ENCODE assay signal across 8 cellular contexts in genomic region chrX:69503835-69504625, GRCh38. TPM values are rescaled to one million over a fixed set of nuclear protein-coding genes. Genes with fewer than 3 reads are reported as not detected.
DNase-seq lines count a peak whose midpoint lies in the region; ATAC-seq and TF ChIP-seq lines count a peak whose summit lies in the region.

Gene NALF2, plus strand, starts transcription at chrX:69504326. Its CDS starts 957 bp downstream, at chrX:69505283.

- no peaks in the 10 kb centered on the region for H3K36me3 ChIP-seq in thoracic aorta

- no peaks in the 10 kb centered on the region for H3K27me3 ChIP-seq in thoracic aorta (replicated peaks; ENCODE audit: insufficient read depth)

- H3K4me3 ChIP-seq in thoracic aorta: peak within 1 kb of the TSS; percentile 66

- in situ Hi-C loops in GM13976 (cut with MboI; ENCODE audit: low sequenced_read_pairs, unreplicated experiment): no loop called here

- TF ChIP-seq CTCF in GM13976 (IDR thresholded peaks at IDR 0.05; ENCODE audit: borderline replicate concordance, control extremely low read depth, extremely low read depth, insufficient read depth, missing control alignments) (no peak), thoracic aorta (IDR thresholded peaks at IDR 0.05) (no peak)

- ATAC-seq in esophagus mucosa (peak; percentile 41), thoracic aorta (ENCODE audit: insufficient number of reproducible peaks, low FRiP score, low read depth) (no peak), HG02973 (IDR thresholded peaks at IDR 0.05; ENCODE audit: unreplicated experiment) (no peak)

- no peaks in the 10 kb centered on the region for H3K9me3 ChIP-seq in thoracic aorta

- no peak within 1 kb of the TSS for H3K27ac ChIP-seq in thoracic aorta

- DNase-seq in GM13976 (ENCODE audit: low spot score) (peak; percentile 50), NCI-H146 (lab: John Stamatoyannopoulos, UW) (peak; percentile 82), mucosa of gallbladder (ENCODE audit: low spot score) (peak; percentile 66), thoracic aorta (ENCODE audit: low spot score) (no peak), HPDE6-E6E7 (ENCODE audit: extremely low spot score) (no peak)
- peak; percentile 34 for DNase-seq in activated CD4-positive, alpha-beta T cell treated with anti-CD3 and anti-CD28 coated beads, Interleukin-2, amount 50 U/mL, for 1 hour

- no peaks in the 10 kb centered on the region for H3K4me1 ChIP-seq in thoracic aorta (ENCODE audit: control insufficient read depth in 1 of 2, low read depth in 2 of 2)

RNA-seq across cellular contexts. Expression of gene NALF2, which starts in this region (rescaled TPM):
- 0.60 TPM for total RNA-seq in esophagus mucosa
- total RNA-seq in mucosa of gallbladder: 1.8 TPM
- total RNA-seq in thoracic aorta: not detected

Comparison
In these comparisons a context has a peak if more than half of its experiments do, and no peak if none do; other contexts are left out.
1. Peak in ATAC-seq in esophagus mucosa; RNA of the gene not detected or under 1 TPM.
2. DNase-seq: peak in GM13976 (single experiment), NCI-H146 (single experiment), activated CD4-positive, alpha-beta T cell treated with anti-CD3 and anti-CD28 coated beads, Interleukin-2, amount 50 U/mL, for 1 hour (single experiment) and mucosa of gallbladder (single experiment); none in thoracic aorta (single experiment) and HPDE6-E6E7 (single experiment).